16 cellular contexts compared by ENCODE assay signal in the genomic region with DNA sequence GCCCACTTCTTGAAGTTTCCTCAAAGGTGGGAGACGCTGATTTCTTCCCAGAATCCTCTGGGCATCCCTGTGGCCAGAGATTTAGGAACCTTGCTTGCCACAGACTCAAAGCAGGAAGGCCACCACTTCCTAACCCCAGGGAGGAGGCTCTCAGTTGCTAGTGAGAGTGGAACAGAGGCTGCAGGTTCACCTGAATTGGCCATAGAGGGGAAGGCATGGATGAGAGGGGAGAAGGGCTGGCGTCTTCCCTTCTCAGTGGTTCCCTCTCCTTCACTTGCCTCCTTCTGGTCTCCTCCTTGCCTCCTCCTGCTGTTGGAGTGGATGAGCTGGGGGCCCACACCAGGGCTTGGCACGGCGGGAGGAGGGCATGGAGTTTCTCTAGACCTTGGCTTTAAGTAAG.
DNase-seq lines count a peak whose midpoint lies in the region; TF ChIP-seq lines count a peak whose summit lies in the region.
"Had no signal": no experiment of that assay in that cellular context is flagged by ENCODE, and none has a peak within 500 bp of the region (broad histone marks: within the 10 kb centered on the region; RNA-seq: fewer than 3 reads in every experiment).

No MANE protein-coding gene starts in this region.

- POLR2A ChIA-PET in activated CD4-positive, alpha-beta memory T cell treated with anti-CD3 and anti-CD28 coated beads, Interleukin-2, amount 10 ng/mL, durations not matched to agents 7 days and 5 days (lab: Charles Lee): no interaction called here
- POLR2A ChIA-PET in activated CD4-positive, alpha-beta memory T cell treated with anti-CD3 and anti-CD28 coated beads for 36 hours (lab: Charles Lee): no interaction called here

- H4K20me1 ChIP-seq in OCI-LY3 (ENCODE audit: insufficient read depth, low read length): no peaks in the 10 kb centered on the region

- WGBS in mesendoderm (ENCODE audit: extremely low coverage, insufficient coverage, low lambda C conversion rate): no CpG with 5 or more reads among the region's 4 CpGs

- no peaks in the 10 kb centered on the region for H3K79me1 ChIP-seq in mesendoderm (ENCODE audit: low read length)

- H3K36me3 Mint-ChIP-seq in activated CD4-positive, alpha-beta memory T cell treated with anti-CD3 and anti-CD28 coated beads, Interleukin-2, amount 10 ng/mL, durations not matched to agents 7 days and 5 days (ENCODE audit: low read depth): no peaks in the 10 kb centered on the region
- no peaks in the 10 kb centered on the region for H3K36me3 Mint-ChIP-seq in activated CD4-positive, alpha-beta memory T cell treated with anti-CD3 and anti-CD28 coated beads for 36 hours
- H3K36me3 Mint-ChIP-seq in chondrocyte (ENCODE audit: low read depth): no peaks in the 10 kb centered on the region
- H3K36me3 Mint-ChIP-seq in osteocyte (ENCODE audit: unreplicated experiment): no peaks in the 10 kb centered on the region
- H3K36me3 Mint-ChIP-seq: CD14-positive monocyte had no signal

- no peak overlapping the region for H2AK5ac ChIP-seq in mesendoderm (ENCODE audit: low read length)

- H3K27me3 Mint-ChIP-seq in activated CD4-positive, alpha-beta memory T cell treated with anti-CD3 and anti-CD28 coated beads, Interleukin-2, amount 10 ng/mL, durations not matched to agents 7 days and 5 days: no peaks in the 10 kb centered on the region
- H3K27me3 Mint-ChIP-seq in activated CD4-positive, alpha-beta memory T cell treated with anti-CD3 and anti-CD28 coated beads for 36 hours: peaks cover 1% of the 10 kb centered on the region
- H3K27me3 Mint-ChIP-seq in chondrocyte (ENCODE audit: low read depth) (no peaks in the 10 kb centered on the region), osteocyte (ENCODE audit: unreplicated experiment) (no peaks in the 10 kb centered on the region)

- no peak overlapping the region for H4K8ac ChIP-seq in mesendoderm (ENCODE audit: low read depth, low read length)

- H3K9ac ChIP-seq in OCI-LY3 (ENCODE audit: low read length): no peak overlapping the region
- no peak overlapping the region for H3K9ac ChIP-seq in mesendoderm (ENCODE audit: low read length)

- no peak overlapping the region for H3K18ac ChIP-seq in mesendoderm (ENCODE audit: low read length)

- H3K23ac ChIP-seq in mesendoderm (ENCODE audit: low read length): no peak overlapping the region

- intact Hi-C loops in activated CD4-positive, alpha-beta memory T cell treated with anti-CD3 and anti-CD28 coated beads for 36 hours (cut with micrococcal nuclease): loop anchor here (10.0 kb wide), 1 partner anchor 199 kb away; no protein-coding TSS in a partner anchor

- H3K27ac ChIP-seq in OCI-LY3 (ENCODE audit: low read length) (no peak overlapping the region), mesendoderm (ENCODE audit: low read depth, low read length) (no peak overlapping the region)

- no peak overlapping the region for H3K4me3 ChIP-seq in OCI-LY3 (ENCODE audit: low read length)
- no peak overlapping the region for H3K4me3 ChIP-seq in mesendoderm (ENCODE audit: low read length)
- H3K4me3 ChIP-seq: GM12878, MG63 had no signal

- H3K36me3 ChIP-seq in OCI-LY3 (replicated peaks; ENCODE audit: low read depth, low read length) (no peaks in the 10 kb centered on the region), mesendoderm (ENCODE audit: control insufficient read depth, insufficient read depth, low read length) (no peaks in the 10 kb centered on the region)
- H3K36me3 ChIP-seq: MG63 had no signal

- no peaks in the 10 kb centered on the region for H3K9me3 ChIP-seq in OCI-LY3 (ENCODE audit: insufficient read depth, low read length)
- H3K9me3 ChIP-seq: MG63 had no signal

- H3K27ac Mint-ChIP-seq in activated CD4-positive, alpha-beta memory T cell treated with anti-CD3 and anti-CD28 coated beads, Interleukin-2, amount 10 ng/mL, durations not matched to agents 7 days and 5 days: peak overlapping the region; percentile 70
- H3K27ac Mint-ChIP-seq in activated CD4-positive, alpha-beta memory T cell treated with anti-CD3 and anti-CD28 coated beads for 36 hours: no peak overlapping the region
- peak overlapping the region; percentile 89 for H3K27ac Mint-ChIP-seq in chondrocyte (ENCODE audit: unreplicated experiment)
- peak overlapping the region; percentile 89 for H3K27ac Mint-ChIP-seq in osteocyte (ENCODE audit: unreplicated experiment)
- H3K27ac Mint-ChIP-seq: CD14-positive monocyte had no signal

- H3K4me2 ChIP-seq in OCI-LY3 (ENCODE audit: low read length) (peak overlapping the region; percentile 72), mesendoderm (ENCODE audit: low read length) (no peak overlapping the region)

- CTCF ChIA-PET in activated CD4-positive, alpha-beta memory T cell treated with anti-CD3 and anti-CD28 coated beads, Interleukin-2, amount 10 ng/mL, durations not matched to agents 7 days and 5 days (lab: Charles Lee): interaction anchor here (0.9 to 1.3 kb wide), 2 partner anchors 14 to 199 kb away, joined by 3 read pairs; no protein-coding TSS in a partner anchor
- CTCF ChIA-PET in activated CD4-positive, alpha-beta memory T cell treated with anti-CD3 and anti-CD28 coated beads for 36 hours (lab: Charles Lee): interaction anchor here (0.8 kb wide), 1 partner anchor 199 kb away, joined by 3 read pairs; no protein-coding TSS in a partner anchor

- H3K79me2 ChIP-seq in OCI-LY3 (ENCODE audit: low read length) (no peaks in the 10 kb centered on the region), mesendoderm (ENCODE audit: control insufficient read depth, insufficient read depth, low read length) (no peaks in the 10 kb centered on the region)

- H3K27me3 ChIP-seq in OCI-LY3 (ENCODE audit: low read depth, low read length) (0 out of 2 replicates have a peak, but pooled peaks cover 3% of the 10 kb centered on the region), mesendoderm (ENCODE audit: insufficient read depth, low read length, poor library complexity) (no peaks in the 10 kb centered on the region)
- H3K27me3 ChIP-seq: MG63 had no signal

- peaks cover 52% of the 10 kb centered on the region for H3K4me1 ChIP-seq in OCI-LY3 (ENCODE audit: low read length)
- H3K4me1 ChIP-seq in mesendoderm (ENCODE audit: control insufficient read depth, low read depth, low read length): peaks cover 5% of the 10 kb centered on the region

- no peaks in the 10 kb centered on the region for H3K9me3 Mint-ChIP-seq in activated CD4-positive, alpha-beta memory T cell treated with anti-CD3 and anti-CD28 coated beads, Interleukin-2, amount 10 ng/mL, durations not matched to agents 7 days and 5 days
- no peaks in the 10 kb centered on the region for H3K9me3 Mint-ChIP-seq in activated CD4-positive, alpha-beta memory T cell treated with anti-CD3 and anti-CD28 coated beads for 36 hours
- H3K9me3 Mint-ChIP-seq in chondrocyte (ENCODE audit: low read depth) (no peaks in the 10 kb centered on the region), osteocyte (ENCODE audit: unreplicated experiment) (no peaks in the 10 kb centered on the region)
- H3K9me3 Mint-ChIP-seq: CD14-positive monocyte had no signal

- H3K4ac ChIP-seq in mesendoderm (ENCODE audit: low read depth, low read length): no peak overlapping the region

- H2BK120ac ChIP-seq in mesendoderm (ENCODE audit: low read depth, low read length): no peak overlapping the region

- no peak for DNase-seq in activated CD4-positive, alpha-beta memory T cell treated with anti-CD3 and anti-CD28 coated beads, Interleukin-2, amount 10 ng/mL, durations not matched to agents 7 days and 5 days
- no peak for DNase-seq in activated CD4-positive, alpha-beta memory T cell treated with anti-CD3 and anti-CD28 coated beads for 36 hours
- DNase-seq in chondrocyte (ENCODE audit: low spot score): no peak
- no peak for DNase-seq in osteocyte (ENCODE audit: extremely low spot score, unreplicated experiment)
- no peak for DNase-seq in UCSD-AML1 (lab: John Stamatoyannopoulos, UW; ENCODE audit: unreplicated experiment)
- DNase-seq in NOMO-1 treated with dmso at 0.1 percent for 144 hours (lab: John Stamatoyannopoulos, UW; ENCODE audit: unreplicated experiment): no peak
- DNase-seq in mesendoderm: no peak
- DNase-seq: AML-193, DMS 273 treated with DMSO at 0.1 percent for 48 hours, GDM1, NCI-H2081 treated with DMSO at 0.1 percent for 48 hours, NCI-H510A treated with DMSO at 0.1 percent for 48 hours had no signal

- peaks cover 63% of the 10 kb centered on the region for H3K4me1 Mint-ChIP-seq in activated CD4-positive, alpha-beta memory T cell treated with anti-CD3 and anti-CD28 coated beads, Interleukin-2, amount 10 ng/mL, durations not matched to agents 7 days and 5 days
- peaks cover 2% of the 10 kb centered on the region for H3K4me1 Mint-ChIP-seq in activated CD4-positive, alpha-beta memory T cell treated with anti-CD3 and anti-CD28 coated beads for 36 hours (ENCODE audit: low read depth)
- H3K4me1 Mint-ChIP-seq in chondrocyte (ENCODE audit: low read depth) (peaks cover 70% of the 10 kb centered on the region), osteocyte (ENCODE audit: unreplicated experiment) (peaks cover 66% of the 10 kb centered on the region)
- H3K4me1 Mint-ChIP-seq: CD14-positive monocyte had no signal

- H3K56ac ChIP-seq in mesendoderm (ENCODE audit: low read length): no peak overlapping the region

- H3K4me3 Mint-ChIP-seq in activated CD4-positive, alpha-beta memory T cell treated with anti-CD3 and anti-CD28 coated beads, Interleukin-2, amount 10 ng/mL, durations not matched to agents 7 days and 5 days: no peak overlapping the region
- no peak overlapping the region for H3K4me3 Mint-ChIP-seq in activated CD4-positive, alpha-beta memory T cell treated with anti-CD3 and anti-CD28 coated beads for 36 hours
- no peak overlapping the region for H3K4me3 Mint-ChIP-seq in chondrocyte (ENCODE audit: unreplicated experiment)
- no peak overlapping the region for H3K4me3 Mint-ChIP-seq in osteocyte (ENCODE audit: unreplicated experiment)
- H3K4me3 Mint-ChIP-seq: CD14-positive monocyte had no signal

- H2AFZ ChIP-seq in OCI-LY3 (ENCODE audit: low read depth, low read length): no peak overlapping the region

- no peak overlapping the region for H2BK15ac ChIP-seq in mesendoderm (replicated peaks; ENCODE audit: low read depth)

- no peak overlapping the region for H4K5ac ChIP-seq in mesendoderm (ENCODE audit: low read length)

- no peak overlapping the region for H2BK5ac ChIP-seq in mesendoderm (ENCODE audit: low read length)

- TF ChIP-seq CTCF in OCI-LY3 (IDR thresholded peaks at IDR 0.05; ENCODE audit: low read depth, low read length) (no peak), chondrocyte (IDR thresholded peaks at IDR 0.05) (no peak), osteocyte (IDR thresholded peaks at IDR 0.05) (no peak)
